25 cellular contexts compared by ENCODE assay signal in genomic region chr2:201522965-201523364, GRCh38.
DNase-seq lines count a peak whose midpoint lies in the region; ATAC-seq, FAIRE-seq and TF ChIP-seq lines count a peak whose summit lies in the region.
"Had no signal": no experiment of that assay in that cellular context is flagged by ENCODE, and none has a peak within 500 bp of the region (broad histone marks: within the 10 kb centered on the region; RNA-seq: fewer than 3 reads in every experiment).

No MANE protein-coding gene starts in this region.

- no peak overlapping the region for H3K23ac ChIP-seq in neuronal stem cell (ENCODE audit: low read depth, low read length, poor library complexity)

- no peaks in the 10 kb centered on the region for H3K27me3 Mint-ChIP-seq in HFFc6 (ENCODE audit: insufficient read depth)
- H3K27me3 Mint-ChIP-seq: CD4-positive, alpha-beta T cell had no signal

- no peak overlapping the region for H2BK12ac ChIP-seq in neuronal stem cell (ENCODE audit: low read length)

- no peak overlapping the region for H2BK15ac ChIP-seq in neuronal stem cell (ENCODE audit: low read length)

- H3K9ac ChIP-seq in neuronal stem cell (ENCODE audit: low read depth, low read length, poor library complexity) (no peak overlapping the region), smooth muscle cell (ENCODE audit: low read depth) (no peak overlapping the region)
- H3K9ac ChIP-seq: BLaER1 had no signal

- no peak overlapping the region for H3K4ac ChIP-seq in neuronal stem cell (ENCODE audit: low read length)

- H3K36me3 ChIP-seq in GM06990 (ENCODE audit: control insufficient read depth, insufficient read depth, low read length) (no peaks in the 10 kb centered on the region), bronchial epithelial cell (ENCODE audit: control insufficient read depth, insufficient read depth, low read length) (no peaks in the 10 kb centered on the region), neuronal stem cell (replicated peaks in 1 of 2; ENCODE audit: control insufficient read depth in 2 of 2, insufficient read depth in 2 of 2, low read length in 2 of 2) (no peaks in the 10 kb centered on the region), smooth muscle cell (ENCODE audit: low read depth) (no peaks in the 10 kb centered on the region)
- H3K36me3 ChIP-seq: BE2C, BLaER1 had no signal

- H3K79me2 ChIP-seq in smooth muscle cell (ENCODE audit: low read depth), result no peaks in the 10 kb centered on the region

- no peaks in the 10 kb centered on the region for H3F3A ChIP-seq in smooth muscle cell (ENCODE audit: low read depth)

- no peak for ATAC-seq in HG03571 (IDR thresholded peaks at IDR 0.05; ENCODE audit: unreplicated experiment)
- ATAC-seq: CD8-positive, alpha-beta T cell; GM12878 had no signal

- H3K4me2 ChIP-seq in neuronal stem cell (ENCODE audit: insufficient read depth, low read length, poor library complexity, severe bottlenecking) (no peak overlapping the region), smooth muscle cell (no peak overlapping the region)
- H3K4me2 ChIP-seq: BLaER1 had no signal

- TF ChIP-seq CTCF in GM06990 (IDR thresholded peaks at IDR 0.05; ENCODE audit: insufficient read depth, low read length, poor library complexity, severe bottlenecking), result no peak
- TF ChIP-seq CTCF in HFFc6 (IDR thresholded peaks at IDR 0.05), result no peak
- no peak for TF ChIP-seq CTCF in bronchial epithelial cell (IDR thresholded peaks at IDR 0.05; ENCODE audit: insufficient read depth, low read length, severe bottlenecking)
- TF ChIP-seq CTCF in smooth muscle cell (IDR thresholded peaks at IDR 0.05; ENCODE audit: borderline replicate concordance, insufficient read depth, poor library complexity, severe bottlenecking), result no peak

- H3K9me3 ChIP-seq in neuronal stem cell (replicated peaks in 1 of 2; ENCODE audit: control insufficient read depth in 2 of 2, insufficient read depth in 1 of 2, low read depth in 1 of 2, low read length in 2 of 2) (peaks cover 0 to 4% of the 10 kb centered on the region in 2 donors), smooth muscle cell (replicated peaks; ENCODE audit: low read depth) (peaks cover 3% of the 10 kb centered on the region)
- H3K9me3 ChIP-seq: BE2C had no signal

- H2AFZ ChIP-seq in neuronal stem cell (ENCODE audit: low read length) (no peak overlapping the region), smooth muscle cell (ENCODE audit: low read depth) (no peak overlapping the region)

- no CpG with 5 or more reads among the region's 5 CpGs for WGBS in neuronal stem cell (ENCODE audit: extremely low coverage in 2 of 2, insufficient read length in 2 of 2, insufficient replicate concordance in 1 of 2), 2 donors
- WGBS in smooth muscle cell (ENCODE audit: low lambda C conversion rate), result 92% methylated on average over 5 of the region's 5 CpGs

- H4K8ac ChIP-seq in neuronal stem cell (ENCODE audit: low read depth, low read length), result no peak overlapping the region

- peak; percentile 1 for DNase-seq in GM06990 (ENCODE audit: extremely low read depth, insufficient read length)
- DNase-seq in HFFc6, result no peak
- DNase-seq in bronchial epithelial cell (ENCODE audit: low read depth), result no peak
- no peak for DNase-seq in neuronal stem cell (ENCODE audit: low spot score)
- no peak for DNase-seq in NCI-H2227 treated with DMSO at 0.1 percent for 48 hours (lab: John Stamatoyannopoulos, UW)
- DNase-seq in smooth muscle cell (lab: John Stamatoyannopoulos, UW; ENCODE audit: unreplicated experiment), result no peak
- no peak for DNase-seq in C1 segment of cervical spinal cord (lab: John Stamatoyannopoulos, UW)
- DNase-seq: 8988T; ACHN; BE2C; Caco-2; Calu3; CD4-positive, alpha-beta T cell; CD8-positive, alpha-beta T cell; DMS79 treated with DMSO at 0.1 percent for 48 hours; GF-D8 had no signal

- no peak overlapping the region for H3K4me3 Mint-ChIP-seq in HFFc6
- H3K4me3 Mint-ChIP-seq: CD4-positive, alpha-beta T cell; CD8-positive, alpha-beta T cell had no signal

- peaks cover 51% of the 10 kb centered on the region for H3K4me1 Mint-ChIP-seq in HFFc6 (ENCODE audit: low read depth)

- H2AK5ac ChIP-seq in neuronal stem cell (ENCODE audit: low read depth, low read length), result peak overlapping the region; percentile 5

- peak overlapping the region; percentile 42; the same call in 1 of the 2 replicates for H3K27ac Mint-ChIP-seq in HFFc6
- H3K27ac Mint-ChIP-seq: CD4-positive, alpha-beta T cell; CD8-positive, alpha-beta T cell had no signal

- no peak overlapping the region for H4K91ac ChIP-seq in neuronal stem cell (ENCODE audit: low read depth, low read length, poor library complexity)

- H3K27me3 ChIP-seq in GM06990 (replicated peaks; ENCODE audit: control insufficient read depth, insufficient read depth, low read length) (no peaks in the 10 kb centered on the region), bronchial epithelial cell (ENCODE audit: control insufficient read depth, insufficient read depth, low read length) (no peaks in the 10 kb centered on the region), neuronal stem cell (ENCODE audit: control insufficient read depth in 3 of 3, insufficient read depth in 3 of 3, low read depth in 1 of 3, low read length in 3 of 3) (no peaks in the 10 kb centered on the region), smooth muscle cell (ENCODE audit: low read depth) (no peaks in the 10 kb centered on the region)
- H3K27me3 ChIP-seq: BE2C, BLaER1 had no signal

- H3K27ac ChIP-seq in neuronal stem cell (replicated peaks; ENCODE audit: low read length) (no peak overlapping the region), smooth muscle cell (ENCODE audit: low read depth) (no peak overlapping the region)
- H3K27ac ChIP-seq: BLaER1, C4-2B had no signal

- H3K79me1 ChIP-seq in neuronal stem cell (ENCODE audit: low read depth, low read length), result no peaks in the 10 kb centered on the region

- no peaks in the 10 kb centered on the region for H4K20me1 ChIP-seq in smooth muscle cell (ENCODE audit: low read depth)
- H4K20me1 ChIP-seq: BLaER1 had no signal

- no peak overlapping the region for H3K14ac ChIP-seq in neuronal stem cell (ENCODE audit: low read length)

- H2BK120ac ChIP-seq in neuronal stem cell (ENCODE audit: low read depth, low read length), result peak overlapping the region; percentile 74

- H3K18ac ChIP-seq in neuronal stem cell (ENCODE audit: low read length), result peak overlapping the region; percentile 16

- H3K36me3 Mint-ChIP-seq in HFFc6 (ENCODE audit: low read depth), result peaks cover 80% of the 10 kb centered on the region

- no peak overlapping the region for H3K4me3 ChIP-seq in GM06990 (replicated peaks; ENCODE audit: low read depth, low read length)
- no peak overlapping the region for H3K4me3 ChIP-seq in bronchial epithelial cell (ENCODE audit: low read depth, low read length)
- H3K4me3 ChIP-seq in neuronal stem cell (ENCODE audit: low read length in 2 of 2), result peak overlapping the region in 1 of 2 donors; percentile 51
- no peak overlapping the region for H3K4me3 ChIP-seq in smooth muscle cell
- H3K4me3 ChIP-seq: BLaER1, GM12878 had no signal

- H2BK5ac ChIP-seq in neuronal stem cell (ENCODE audit: low read length), result no peak overlapping the region

- H3K4me1 ChIP-seq in neuronal stem cell (ENCODE audit: control insufficient read depth in 2 of 2, insufficient read depth in 1 of 2, low read depth in 1 of 2, low read length in 2 of 2) (no peaks in the 10 kb centered on the region), smooth muscle cell (ENCODE audit: low read depth) (no peaks in the 10 kb centered on the region)
- H3K4me1 ChIP-seq: BE2C, Caco-2 had no signal

- FAIRE-seq in bronchial epithelial cell (lab: Jason Lieb, UNC), result peak; percentile 13
- FAIRE-seq: A204.1, D721Med, G401.6, GM12878, GM12892, GM18507 had no signal

- peaks cover 52% of the 10 kb centered on the region for H3K9me3 Mint-ChIP-seq in HFFc6
